ENCODE assay signal across 5 cellular contexts in genomic region chr3:173897631-173898030, GRCh38.
"Had no signal": no experiment of that assay in that cellular context is flagged by ENCODE, and none has a peak within 500 bp of the region (broad histone marks: within the 10 kb centered on the region; RNA-seq: fewer than 3 reads in every experiment).

No MANE protein-coding gene starts in this region.

- DNase-seq: HFFc6, KBM-7 had no signal

- H3K9me3 ChIP-seq: HAP-1 had no signal

- H3K4me3 ChIP-seq: GM23338, HAP-1 had no signal

- H2AFZ ChIP-seq: GM23338 had no signal

- H3K27me3 Mint-ChIP-seq: IgD-negative memory B cell had no signal

- H3K27ac Mint-ChIP-seq: GM23338, HFFc6, IgD-negative memory B cell had no signal

- H3K4me3 Mint-ChIP-seq: GM23338, HFFc6, IgD-negative memory B cell had no signal

- H3K36me3 Mint-ChIP-seq: IgD-negative memory B cell had no signal

- H3K9me3 Mint-ChIP-seq: GM23338, HFFc6 had no signal

- H3K4me1 Mint-ChIP-seq: IgD-negative memory B cell had no signal

- H3K4me2 ChIP-seq: GM23338 had no signal

- H3K36me3 ChIP-seq: HAP-1 had no signal
